6 cellular contexts compared by ENCODE assay signal in genomic region chr5:42981015-42981414, GRCh38. TPM values are rescaled to one million over a fixed set of nuclear protein-coding genes. Genes with fewer than 3 reads are reported as not detected.
DNase-seq lines count a peak whose midpoint lies in the region; ATAC-seq, FAIRE-seq and TF ChIP-seq lines count a peak whose summit lies in the region.
"Not testable (repeated sequence)": the region's sequence is repeated elsewhere in the genome, so short reads cannot be mapped to it uniquely, and the experiment has no call there.

No MANE protein-coding gene starts in this region.

- not testable (repeated sequence) for FAIRE-seq in K562 (lab: Jason Lieb, UNC); HepG2 (lab: Jason Lieb, UNC)

- no CpG with 5 or more reads among the region's 5 CpGs for WGBS in K562 (ENCODE audit: insufficient coverage, low coverage, missing lambda C conversion rate)
- WGBS in HepG2 (ENCODE audit: low lambda C conversion rate), result no CpG with 5 or more reads among the region's 5 CpGs

- H3K79me2 ChIP-seq in PC-9 (ENCODE audit: low read depth); K562 (ENCODE audit: control insufficient read depth, insufficient read depth, low read length); HepG2 (ENCODE audit: insufficient read depth, low read length): not testable (repeated sequence)

- intact Hi-C loops in PC-9 (cut with micrococcal nuclease; ENCODE audit: unreplicated experiment); K562 (cut with micrococcal nuclease); left lung (cut with DNase I); HepG2 (cut with micrococcal nuclease; ENCODE audit: unreplicated experiment); sciatic nerve (cut with DNase I): not testable (repeated sequence)

- TF ChIP-seq EP300 in K562 (IDR thresholded peaks at IDR 0.05; ENCODE audit: low read length); HepG2 (IDR thresholded peaks at IDR 0.05; ENCODE audit: low read depth in 2 of 2, low read length in 2 of 2); HepG2 (CRISPR knock-in tag; IDR thresholded peaks at IDR 0.05; ENCODE audit: borderline replicate concordance): not testable (repeated sequence)

- H3K9me3 ChIP-seq in PC-9 (ENCODE audit: insufficient read depth, low read depth); K562 (replicated peaks; ENCODE audit: control insufficient read depth, insufficient read depth, low read depth, low read length); left lung; HepG2 (ENCODE audit: low read length): not testable (repeated sequence)

- not testable (repeated sequence) for TF ChIP-seq POLR2A in K562 (conservative IDR thresholded peaks at IDR 0.05); HepG2 (IDR thresholded peaks at IDR 0.05; ENCODE audit: insufficient read depth in 1 of 2, low read depth in 2 of 2, low read length in 2 of 2)

- CTCF ChIA-PET in PC-9 (lab: Charles Lee); K562 (lab: Yijun Ruan, JAX; ENCODE audit: low intra/inter-chr PET ratio); HepG2 (lab: Yijun Ruan, JAX; ENCODE audit: low intra/inter-chr PET ratio, low total read pairs): not testable (repeated sequence)

- not testable (repeated sequence) for H3K27me3 ChIP-seq in PC-9 (ENCODE audit: insufficient read depth, low read depth); K562 (ENCODE audit: control insufficient read depth in 2 of 2, insufficient read depth in 2 of 2, low read length in 2 of 2); foreskin keratinocyte; left lung; HepG2 (ENCODE audit: control insufficient read depth in 1 of 2, insufficient read depth in 2 of 2, low read length in 2 of 2)

- ATAC-seq in K562 (peak; percentile 86), foreskin keratinocyte (peak; percentile 54), left lung (peak; percentile 80), HepG2 (peak; percentile 59), sciatic nerve (peak; percentile 55)

- in situ Hi-C loops in K562 (cut with MboI); HepG2 (cut with HindIII; ENCODE audit: extremely low pct_ligation_motif_present, low pct_unique_long_range_greater_than_20kb): not testable (repeated sequence)

- not testable (repeated sequence) for H2AFZ ChIP-seq in PC-9; K562 (ENCODE audit: low read depth, low read length); HepG2 (ENCODE audit: low read length)

- peaks cover 41% of the 10 kb centered on the region for H3K4me1 ChIP-seq in PC-9 (replicated peaks; ENCODE audit: insufficient read depth)
- peaks cover 12 to 24% of the 10 kb centered on the region in 2 experiments; a peak in 4 of 5 replicates for H3K4me1 ChIP-seq in K562 (replicated peaks in 1 of 2; ENCODE audit: control insufficient read depth in 2 of 2, insufficient read depth in 2 of 2, low read length in 2 of 2)
- H3K4me1 ChIP-seq in foreskin keratinocyte, result peaks cover 29% of the 10 kb centered on the region
- H3K4me1 ChIP-seq in left lung, result peaks cover 0 to 12% of the 10 kb centered on the region in 2 donors
- peaks cover 11% of the 10 kb centered on the region for H3K4me1 ChIP-seq in HepG2 (ENCODE audit: insufficient read depth, low read length)

- H3K27ac ChIP-seq in PC-9; K562 (ENCODE audit: extremely low read depth, low read depth, low read length); foreskin keratinocyte; left lung; HepG2 (ENCODE audit: extremely low read length, insufficient read depth, low read length): not testable (repeated sequence)

- H3K4me2 ChIP-seq in PC-9; K562 (ENCODE audit: insufficient read depth, low read length); HepG2 (ENCODE audit: low read depth, low read length): not testable (repeated sequence)

- BruUV-seq in PC-9 (replicated peaks; lab: Mats Ljungman, UMichigan), result TSS peak; percentile 37
- not testable (repeated sequence) for BruUV-seq in K562 (replicated peaks; lab: Mats Ljungman, UMichigan); HepG2 (replicated peaks; lab: Mats Ljungman, UMichigan)

- POLR2A ChIA-PET in PC-9 (lab: Charles Lee; ENCODE audit: unreplicated experiment); K562 (lab: Yijun Ruan, JAX): not testable (repeated sequence)
- POLR2A ChIA-PET in HepG2 (lab: Yijun Ruan, JAX), result interaction anchor here (0.7 kb wide), 1 partner anchor 32 kb away, joined by 3 read pairs; no protein-coding TSS in a partner anchor

- peaks cover 31% of the 10 kb centered on the region for H3F3A ChIP-seq in PC-9 (ENCODE audit: insufficient read depth, low read depth)

- not testable (repeated sequence) for H3K9me2 ChIP-seq in PC-9 (ENCODE audit: insufficient read depth)

- not testable (repeated sequence) for H3K9ac ChIP-seq in K562 (ENCODE audit: insufficient read depth in 1 of 2, low read depth in 2 of 2, low read length in 2 of 2); HepG2 (ENCODE audit: insufficient read depth, low read depth, low read length)

- not testable (repeated sequence) for H3K36me3 ChIP-seq in PC-9 (ENCODE audit: low read depth); K562 (ENCODE audit: control insufficient read depth, insufficient read depth, low read length); left lung; HepG2 (replicated peaks in 1 of 2; ENCODE audit: control insufficient read depth in 1 of 2, insufficient read depth in 2 of 2, low read length in 2 of 2)

- not testable (repeated sequence) for H4K20me1 ChIP-seq in PC-9 (ENCODE audit: insufficient read depth); K562 (replicated peaks; ENCODE audit: control insufficient read depth, insufficient read depth, low read length); HepG2 (ENCODE audit: insufficient read depth, low read length)

- H3K9me1 ChIP-seq in K562 (ENCODE audit: control insufficient read depth, insufficient read depth, low read length), result not testable (repeated sequence)

- not testable (repeated sequence) for H3K4me3 ChIP-seq in PC-9; K562; left lung; HepG2 (replicated peaks in 1 of 3; ENCODE audit: insufficient read depth in 1 of 3, low read depth in 2 of 3, low read length in 3 of 3)

- TF ChIP-seq RAD21 in K562 (CRISPR knock-in tag; conservative IDR thresholded peaks at IDR 0.05 in 1 of 2, IDR thresholded peaks at IDR 0.05 in 1 of 2); HepG2 (CRISPR knock-in tag; IDR thresholded peaks at IDR 0.05): not testable (repeated sequence)

- TF ChIP-seq CTCF in PC-9 (conservative IDR thresholded peaks at IDR 0.05); K562 (IDR thresholded peaks at IDR 0.05 in 2 of 3, conservative IDR thresholded peaks at IDR 0.05 in 1 of 3; ENCODE audit: insufficient read depth in 2 of 3, low read depth in 1 of 3, low read length in 3 of 3); foreskin keratinocyte (conservative IDR thresholded peaks at IDR 0.05); left lung (IDR thresholded peaks at IDR 0.05); HepG2 (CRISPR knock-in tag; IDR thresholded peaks at IDR 0.05): not testable (repeated sequence)

- DNase-seq in PC-9; K562 (ENCODE audit: extremely low read depth in 1 of 4, low spot score in 3 of 4); foreskin keratinocyte; left lung; HepG2 (ENCODE audit: low spot score); sciatic nerve (ENCODE audit: low spot score): not testable (repeated sequence)

RNA-seq across cellular contexts. Expression of gene ANXA2R, which starts 59.1 kb away (rescaled TPM):
- 3.6 and 6.3 TPM in 2 replicates for total RNA-seq in PC-9 (2021)
- total RNA-seq in K562 (2011; cell fraction: chromatin; rRNA removed; ENCODE audit: low replicate concordance), result 22.1 and 27.2 TPM in 2 replicates
- 17.0 and 20.7 TPM in 2 replicates for total RNA-seq in K562 (2011; cell fraction: nucleolus; rRNA removed)
- total RNA-seq in K562 (2011; cell fraction: nucleoplasm; rRNA removed), result 21.3 and 21.4 TPM in 2 replicates
- 3.4 and 3.5 TPM in 2 replicates for total RNA-seq in K562 (2014; rRNA removed)
- total RNA-seq in K562 (2014; rRNA removed; fragmentation: Illumina TruSeq; extraction: Trizol), result 2.8 and 3.4 TPM in 2 replicates
- 3.4 and 3.5 TPM in 2 replicates for total RNA-seq in K562 (2015; rRNA removed; fragmentation: Illumina TruSeq; extraction: Trizol)
- total RNA-seq in K562 (2021), result 3.9 and 4.3 TPM in 2 replicates
- 2.3 and 2.7 TPM in 2 replicates for polyA plus RNA-seq in K562 (2011; rRNA removed)
- 2.6 and 3.1 TPM in 2 replicates for polyA plus RNA-seq in K562 (2011; cell fraction: cytosol; rRNA removed)
- 6.1 and 8.3 TPM in 2 replicates for polyA plus RNA-seq in K562 (2011; cell fraction: nucleus; rRNA removed)
- 3.4 and 6.0 TPM in 2 replicates for polyA plus RNA-seq in K562 (2012)
- polyA plus RNA-seq in K562 (2014; fragmentation: Illumina TruSeq; extraction: Trizol), result 2.3 and 3.4 TPM in 2 replicates
- polyA plus RNA-seq in K562 (2014; fragmentation: Nextera tagmentation; extraction: Ambion mirVana), result 1 to 10 TPM; 2.1 to 3.5 TPM
- polyA plus RNA-seq in K562 (2014; rRNA removed), result 4.8 and 7.5 TPM in 2 replicates
- polyA minus RNA-seq in K562 (2011; rRNA and poly(A)+ RNA removed), result 5.8 and 6.1 TPM in 2 replicates
- polyA minus RNA-seq in K562 (2011; cell fraction: cytosol; rRNA and poly(A)+ RNA removed), result 0.48 and 1.8 TPM in 2 replicates
- polyA minus RNA-seq in K562 (2011; cell fraction: nucleus; rRNA and poly(A)+ RNA removed), result 15.4 and 18.3 TPM in 2 replicates
- 0.49 and 0.71 TPM in 2 replicates for total RNA-seq in foreskin keratinocyte
- 0.48 and 0.68 TPM in 2 replicates for polyA plus RNA-seq in foreskin keratinocyte
- total RNA-seq in left lung, result 1 to 10 TPM; 2.3 to 2.9 TPM
- 0.76 and 0.95 TPM in 2 replicates for total RNA-seq in HepG2 (2016; rRNA removed; fragmentation: Illumina TruSeq; extraction: Trizol)
- 0.40 and 0.53 TPM in 2 replicates for total RNA-seq in HepG2 (2016; cell fraction: cytosol; rRNA removed; fragmentation: Illumina TruSeq; extraction: Trizol; ENCODE audit: low read depth)
- 0.58 and 0.74 TPM in 2 replicates for total RNA-seq in HepG2 (2016; cell fraction: insoluble cytoplasmic fraction; rRNA removed; fragmentation: Illumina TruSeq; extraction: Trizol)
- total RNA-seq in HepG2 (2016; cell fraction: membrane; rRNA removed; fragmentation: Illumina TruSeq; extraction: Trizol), result 0.65 TPM in 2 replicates
- 1.5 and 1.8 TPM in 2 replicates for total RNA-seq in HepG2 (2016; cell fraction: nucleus; rRNA removed; fragmentation: Illumina TruSeq; extraction: Trizol)
- 1.3 TPM in 2 replicates for polyA plus RNA-seq in HepG2 (2011; rRNA removed)
- 0.90 and 1.1 TPM in 2 replicates for polyA plus RNA-seq in HepG2 (2011; cell fraction: cytosol; rRNA removed)
- polyA plus RNA-seq in HepG2 (2011; cell fraction: nucleus; rRNA removed), result 2.6 and 2.7 TPM in 2 replicates
- 0.52 and 0.67 TPM in 2 replicates for polyA plus RNA-seq in HepG2 (2012)
- 0.37 and 0.41 TPM in 2 replicates for polyA plus RNA-seq in HepG2 (2016; cell fraction: cytosol; fragmentation: Illumina TruSeq; extraction: Trizol; ENCODE audit: low read depth)
- polyA plus RNA-seq in HepG2 (2016; cell fraction: insoluble cytoplasmic fraction; fragmentation: Illumina TruSeq; extraction: Trizol; ENCODE audit: low read depth), result 0.28 and 0.72 TPM in 2 replicates
- polyA plus RNA-seq in HepG2 (2016; cell fraction: membrane; fragmentation: Illumina TruSeq; extraction: Trizol; ENCODE audit: low read depth), result 0.34 and 0.62 TPM in 2 replicates
- polyA plus RNA-seq in HepG2 (2016; cell fraction: nucleus; fragmentation: Illumina TruSeq; extraction: Trizol; ENCODE audit: insufficient read depth, low read depth), result 1.2 and 1.5 TPM in 2 replicates
- 1.5 and 11.0 TPM in 2 replicates for polyA minus RNA-seq in HepG2 (2011; rRNA and poly(A)+ RNA removed; ENCODE audit: low replicate concordance)
- 0.49 TPM in 1 of 2 replicates, not detected in the other for polyA minus RNA-seq in HepG2 (2011; cell fraction: cytosol; rRNA and poly(A)+ RNA removed)
- polyA minus RNA-seq in HepG2 (2011; cell fraction: nucleus; rRNA and poly(A)+ RNA removed), result 3.9 and 4.5 TPM in 2 replicates
- total RNA-seq in sciatic nerve, result 5.7 TPM
